Comparison of ENCODE assay signal across 21 cellular contexts in genomic region chr5:67035098-67035740, GRCh38.
DNase-seq lines count a peak whose midpoint lies in the region; ATAC-seq, FAIRE-seq and TF ChIP-seq lines count a peak whose summit lies in the region.
"Had no signal": no experiment of that assay in that cellular context is flagged by ENCODE, and none has a peak within 500 bp of the region (broad histone marks: within the 10 kb centered on the region; RNA-seq: fewer than 3 reads in every experiment).

No MANE protein-coding gene starts in this region.

- peak overlapping the region; percentile 55 for H3K27ac Mint-ChIP-seq in Caco-2 (ENCODE audit: unreplicated experiment)
- H3K27ac Mint-ChIP-seq in activated T-helper 17 cell treated with anti-CD3 and anti-CD28 coated beads, Interleukin-2, amount 50 U/mL, for 72 hours: no peak overlapping the region
- no peak overlapping the region for H3K27ac Mint-ChIP-seq in immature natural killer cell
- H3K27ac Mint-ChIP-seq: CD14-positive monocyte, IgD-negative memory B cell had no signal

- WGBS in A549 (ENCODE audit: missing lambda C conversion rate): 93% methylated on average over 4 of the region's 4 CpGs

- H3K9me3 ChIP-seq in A549: no peaks in the 10 kb centered on the region
- H3K9me3 ChIP-seq in Caco-2: no peaks in the 10 kb centered on the region
- H3K9me3 ChIP-seq: HAP-1, MG63 had no signal

- TF ChIP-seq POLR2A in A549 (IDR thresholded peaks at IDR 0.05; ENCODE audit: low read length): no peak

- no peaks in the 10 kb centered on the region for H3K27me3 ChIP-seq in Caco-2 (replicated peaks; ENCODE audit: control insufficient read depth, insufficient read depth, low read length)
- H3K27me3 ChIP-seq: MG63 had no signal

- H3K4me2 ChIP-seq in A549: no peak overlapping the region
- H3K4me2 ChIP-seq: PC-9 had no signal

- H3K4me3 Mint-ChIP-seq in Caco-2 (ENCODE audit: unreplicated experiment) (no peak overlapping the region), immature natural killer cell (no peak overlapping the region)
- peak overlapping the region; percentile 17 for H3K4me3 Mint-ChIP-seq in activated T-helper 17 cell treated with anti-CD3 and anti-CD28 coated beads, Interleukin-2, amount 50 U/mL, for 72 hours
- H3K4me3 Mint-ChIP-seq: CD14-positive monocyte, IgD-negative memory B cell had no signal

- no TSS peak for BruUV-seq in Caco-2 (replicated peaks; lab: Mats Ljungman, UMichigan)

- ATAC-seq in A549: no peak
- no peak for ATAC-seq in activated T-helper 17 cell treated with anti-CD3 and anti-CD28 coated beads, Interleukin-2, amount 50 U/mL, for 72 hours (replicated peaks)

- intact Hi-C loops in Caco-2 (cut with micrococcal nuclease; ENCODE audit: unreplicated experiment): no loop called here

- no peak for TF ChIP-seq EP300 in A549 (IDR thresholded peaks at IDR 0.05)

- TF ChIP-seq RAD21 in A549 (conservative IDR thresholded peaks at IDR 0.05 in 1 of 2, IDR thresholded peaks at IDR 0.05 in 1 of 2): no peak

- H3K36me3 Mint-ChIP-seq in Caco-2 (ENCODE audit: insufficient read depth, unreplicated experiment) (no peaks in the 10 kb centered on the region), immature natural killer cell (no peaks in the 10 kb centered on the region)
- peaks cover 47% of the 10 kb centered on the region for H3K36me3 Mint-ChIP-seq in activated T-helper 17 cell treated with anti-CD3 and anti-CD28 coated beads, Interleukin-2, amount 50 U/mL, for 72 hours (ENCODE audit: low read depth)
- H3K36me3 Mint-ChIP-seq: CD14-positive monocyte had no signal

- no peak overlapping the region for H3K27ac ChIP-seq in A549
- H3K27ac ChIP-seq: GM23248, PC-9 had no signal

- CTCF ChIA-PET in A549 (lab: Yijun Ruan, JAX) (no interaction called here), Caco-2 (lab: Charles Lee) (no interaction called here)

- no peaks in the 10 kb centered on the region for H3K4me1 ChIP-seq in A549
- H3K4me1 ChIP-seq in Caco-2: peaks cover 61% of the 10 kb centered on the region

- H3K36me3 ChIP-seq in Caco-2 (ENCODE audit: control insufficient read depth, insufficient read depth, low read length): no peaks in the 10 kb centered on the region
- H3K36me3 ChIP-seq: HAP-1, MG63 had no signal

- DNase-seq in A549 (ENCODE audit: low read depth in 1 of 2, low spot score in 1 of 2) (no peak), Caco-2 (no peak), kidney tubule cell (ENCODE audit: low spot score) (peak; percentile 80), immature natural killer cell (no peak), NCI-H1092 (lab: John Stamatoyannopoulos, UW) (no peak), GM03348 (ENCODE audit: low spot score) (no peak)
- DNase-seq: EL, GM23248, Kasumi-1, MG63, NCI-H1417, NCI-H1930, NCI-H345, NCI-H524 treated with DMSO at 0.1 percent for 48 hours, PC-9 had no signal

- no peak for FAIRE-seq in A549 (lab: Jason Lieb, UNC)
- FAIRE-seq: GM12891, GM19239 had no signal

- POLR2A ChIA-PET in A549 (lab: Yijun Ruan, JAX): no interaction called here
- POLR2A ChIA-PET in Caco-2 (lab: Charles Lee): no interaction called here

- H3K4me1 Mint-ChIP-seq in Caco-2 (ENCODE audit: low read depth, unreplicated experiment) (peaks cover 46% of the 10 kb centered on the region), immature natural killer cell (no peaks in the 10 kb centered on the region)
- peaks cover 53% of the 10 kb centered on the region for H3K4me1 Mint-ChIP-seq in activated T-helper 17 cell treated with anti-CD3 and anti-CD28 coated beads, Interleukin-2, amount 50 U/mL, for 72 hours

- H3K9me3 Mint-ChIP-seq in Caco-2 (ENCODE audit: unreplicated experiment): no peaks in the 10 kb centered on the region
- H3K9me3 Mint-ChIP-seq in activated T-helper 17 cell treated with anti-CD3 and anti-CD28 coated beads, Interleukin-2, amount 50 U/mL, for 72 hours: no peaks in the 10 kb centered on the region
- H3K9me3 Mint-ChIP-seq in immature natural killer cell: no peaks in the 10 kb centered on the region
- H3K9me3 Mint-ChIP-seq: CD14-positive monocyte, IgD-negative memory B cell had no signal

- H3K4me3 ChIP-seq in A549 (no peak overlapping the region), Caco-2 (ENCODE audit: low read depth, low read length) (no peak overlapping the region)
- H3K4me3 ChIP-seq: GM23248, HAP-1, MG63, PC-9 had no signal

- no peaks in the 10 kb centered on the region for H3K27me3 Mint-ChIP-seq in Caco-2 (ENCODE audit: insufficient read depth, unreplicated experiment)
- no peaks in the 10 kb centered on the region for H3K27me3 Mint-ChIP-seq in activated T-helper 17 cell treated with anti-CD3 and anti-CD28 coated beads, Interleukin-2, amount 50 U/mL, for 72 hours
- H3K27me3 Mint-ChIP-seq in immature natural killer cell (ENCODE audit: low read depth in 3 of 3): peaks cover 0 to 2% (median 0%) of the 10 kb centered on the region in 3 donors

- TF ChIP-seq CTCF in A549 (IDR thresholded peaks at IDR 0.05) (no peak), Caco-2 (IDR thresholded peaks at IDR 0.05; ENCODE audit: insufficient read depth in 1 of 2, low read depth in 1 of 2, low read length in 1 of 2, severe bottlenecking in 1 of 2, unreplicated experiment in 1 of 2) (no peak)

TF ChIP-seq in A549, 52 proteins besides CTCF, POLR2A, EP300 and RAD21:
- TF ChIP-seq KDM5A (IDR thresholded peaks at IDR 0.05) (no peak), MAFK (IDR thresholded peaks at IDR 0.05; ENCODE audit: partially characterized antibody) (peak; percentile 61)
